Comparison of ENCODE assay signal across 1 cellular context in the genomic region with DNA sequence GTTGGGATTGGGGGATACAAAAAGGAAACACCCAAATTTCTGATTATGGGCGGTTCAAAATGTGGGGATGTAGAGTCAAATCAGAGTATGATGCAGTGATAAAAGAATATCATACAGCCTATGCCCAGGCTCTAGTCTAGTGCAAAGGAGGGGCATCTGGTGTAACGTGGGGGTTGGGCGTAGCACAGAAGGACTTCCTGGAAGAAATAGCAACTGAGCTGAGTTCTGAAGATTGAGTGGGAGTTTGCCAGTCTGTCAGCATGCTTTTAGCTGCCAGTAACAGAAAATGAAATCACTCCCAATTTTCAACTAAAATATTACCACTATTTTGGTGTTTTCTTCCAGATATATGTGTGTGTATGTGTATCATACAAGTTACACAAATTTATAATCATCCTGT.
TF ChIP-seq lines count a peak whose summit lies in the region.

No MANE protein-coding gene starts in this region.

TF ChIP-seq in K562, 482 proteins besides CTCF, POLR2A, EP300 and RAD21 (continued from another document):
- TF ChIP-seq, protein P1, sequence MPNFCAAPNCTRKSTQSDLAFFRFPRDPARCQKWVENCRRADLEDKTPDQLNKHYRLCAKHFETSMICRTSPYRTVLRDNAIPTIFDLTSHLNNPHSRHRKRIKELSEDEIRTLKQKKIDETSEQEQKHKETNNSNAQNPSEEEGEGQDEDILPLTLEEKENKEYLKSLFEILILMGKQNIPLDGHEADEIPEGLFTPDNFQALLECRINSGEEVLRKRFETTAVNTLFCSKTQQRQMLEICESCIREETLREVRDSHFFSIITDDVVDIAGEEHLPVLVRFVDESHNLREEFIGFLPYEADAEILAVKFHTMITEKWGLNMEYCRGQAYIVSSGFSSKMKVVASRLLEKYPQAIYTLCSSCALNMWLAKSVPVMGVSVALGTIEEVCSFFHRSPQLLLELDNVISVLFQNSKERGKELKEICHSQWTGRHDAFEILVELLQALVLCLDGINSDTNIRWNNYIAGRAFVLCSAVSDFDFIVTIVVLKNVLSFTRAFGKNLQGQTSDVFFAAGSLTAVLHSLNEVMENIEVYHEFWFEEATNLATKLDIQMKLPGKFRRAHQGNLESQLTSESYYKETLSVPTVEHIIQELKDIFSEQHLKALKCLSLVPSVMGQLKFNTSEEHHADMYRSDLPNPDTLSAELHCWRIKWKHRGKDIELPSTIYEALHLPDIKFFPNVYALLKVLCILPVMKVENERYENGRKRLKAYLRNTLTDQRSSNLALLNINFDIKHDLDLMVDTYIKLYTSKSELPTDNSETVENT (CRISPR knock-in tag; IDR thresholded peaks at IDR 0.05), result no peak
- TF ChIP-seq TCF3 (CRISPR knock-in tag; IDR thresholded peaks at IDR 0.05) (peak; percentile 21; the same call in 1 of the 2 replicates), ZNF324 (CRISPR knock-in tag; IDR thresholded peaks at IDR 0.05) (no peak), IFI16 (CRISPR knock-in tag; IDR thresholded peaks at IDR 0.05) (no peak), ZNF583 (CRISPR knock-in tag; IDR thresholded peaks at IDR 0.05) (no peak), MEIS2 (IDR thresholded peaks at IDR 0.05; ENCODE audit: partially characterized antibody) (peak; percentile 81), NR2F6 (CRISPR knock-in tag; IDR thresholded peaks at IDR 0.05) (no peak), TEAD4 (IDR thresholded peaks at IDR 0.05; ENCODE audit: low read length) (peak; percentile 38; the same call in 1 of the 2 replicates), TEAD4 (CRISPR knock-in tag; IDR thresholded peaks at IDR 0.05; ENCODE audit: borderline replicate concordance) (no peak), LEF1 (IDR thresholded peaks at IDR 0.05) (0 out of 2 replicates have a peak, but pooled peaks have one; percentile 15), EGR1 (conservative IDR thresholded peaks at IDR 0.05) (peak; percentile 60), BMI1 (IDR thresholded peaks at IDR 0.05; ENCODE audit: low read length) (no peak), CAMTA2 (CRISPR knock-in tag; conservative IDR thresholded peaks at IDR 0.05) (no peak), ZFP36 (IDR thresholded peaks at IDR 0.05; ENCODE audit: low read depth, low read length, partially characterized antibody) (peak; percentile 75), TEAD2 (tag; IDR thresholded peaks at IDR 0.05) (no peak), ZNF217 (CRISPR knock-in tag; IDR thresholded peaks at IDR 0.05) (no peak), CBFA2T3 (IDR thresholded peaks at IDR 0.05) (peak; percentile 45), SIX5 (IDR thresholded peaks at IDR 0.05; ENCODE audit: borderline replicate concordance in 1 of 2, insufficient read depth in 1 of 2, low read depth in 1 of 2, low read length in 2 of 2) (no peak), MAZ (CRISPR knock-in tag; conservative IDR thresholded peaks at IDR 0.05 in 1 of 2, IDR thresholded peaks at IDR 0.05 in 1 of 2) (no peak), CHD1 (IDR thresholded peaks at IDR 0.05; ENCODE audit: low read length) (no peak), GATA2 (CRISPR knock-in tag; IDR thresholded peaks at IDR 0.05) (no peak), ARID1B (IDR thresholded peaks at IDR 0.05) (peak; percentile 59; the same call in 1 of the 2 replicates), EWSR1 (IDR thresholded peaks at IDR 0.05; ENCODE audit: borderline replicate concordance, low read depth, partially characterized antibody) (no peak)
- TF ChIP-seq, protein P2, sequence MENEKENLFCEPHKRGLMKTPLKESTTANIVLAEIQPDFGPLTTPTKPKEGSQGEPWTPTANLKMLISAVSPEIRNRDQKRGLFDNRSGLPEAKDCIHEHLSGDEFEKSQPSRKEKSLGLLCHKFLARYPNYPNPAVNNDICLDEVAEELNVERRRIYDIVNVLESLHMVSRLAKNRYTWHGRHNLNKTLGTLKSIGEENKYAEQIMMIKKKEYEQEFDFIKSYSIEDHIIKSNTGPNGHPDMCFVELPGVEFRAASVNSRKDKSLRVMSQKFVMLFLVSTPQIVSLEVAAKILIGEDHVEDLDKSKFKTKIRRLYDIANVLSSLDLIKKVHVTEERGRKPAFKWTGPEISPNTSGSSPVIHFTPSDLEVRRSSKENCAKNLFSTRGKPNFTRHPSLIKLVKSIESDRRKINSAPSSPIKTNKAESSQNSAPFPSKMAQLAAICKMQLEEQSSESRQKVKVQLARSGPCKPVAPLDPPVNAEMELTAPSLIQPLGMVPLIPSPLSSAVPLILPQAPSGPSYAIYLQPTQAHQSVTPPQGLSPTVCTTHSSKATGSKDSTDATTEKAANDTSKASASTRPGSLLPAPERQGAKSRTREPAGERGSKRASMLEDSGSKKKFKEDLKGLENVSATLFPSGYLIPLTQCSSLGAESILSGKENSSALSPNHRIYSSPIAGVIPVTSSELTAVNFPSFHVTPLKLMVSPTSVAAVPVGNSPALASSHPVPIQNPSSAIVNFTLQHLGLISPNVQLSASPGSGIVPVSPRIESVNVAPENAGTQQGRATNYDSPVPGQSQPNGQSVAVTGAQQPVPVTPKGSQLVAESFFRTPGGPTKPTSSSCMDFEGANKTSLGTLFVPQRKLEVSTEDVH (IDR thresholded peaks at IDR 0.05; ENCODE audit: low read depth, partially characterized antibody), result no peak
- TF ChIP-seq, protein P3, sequence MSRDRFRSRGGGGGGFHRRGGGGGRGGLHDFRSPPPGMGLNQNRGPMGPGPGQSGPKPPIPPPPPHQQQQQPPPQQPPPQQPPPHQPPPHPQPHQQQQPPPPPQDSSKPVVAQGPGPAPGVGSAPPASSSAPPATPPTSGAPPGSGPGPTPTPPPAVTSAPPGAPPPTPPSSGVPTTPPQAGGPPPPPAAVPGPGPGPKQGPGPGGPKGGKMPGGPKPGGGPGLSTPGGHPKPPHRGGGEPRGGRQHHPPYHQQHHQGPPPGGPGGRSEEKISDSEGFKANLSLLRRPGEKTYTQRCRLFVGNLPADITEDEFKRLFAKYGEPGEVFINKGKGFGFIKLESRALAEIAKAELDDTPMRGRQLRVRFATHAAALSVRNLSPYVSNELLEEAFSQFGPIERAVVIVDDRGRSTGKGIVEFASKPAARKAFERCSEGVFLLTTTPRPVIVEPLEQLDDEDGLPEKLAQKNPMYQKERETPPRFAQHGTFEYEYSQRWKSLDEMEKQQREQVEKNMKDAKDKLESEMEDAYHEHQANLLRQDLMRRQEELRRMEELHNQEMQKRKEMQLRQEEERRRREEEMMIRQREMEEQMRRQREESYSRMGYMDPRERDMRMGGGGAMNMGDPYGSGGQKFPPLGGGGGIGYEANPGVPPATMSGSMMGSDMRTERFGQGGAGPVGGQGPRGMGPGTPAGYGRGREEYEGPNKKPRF (IDR thresholded peaks at IDR 0.05; ENCODE audit: low read depth, low read length), result no peak
- TF ChIP-seq, protein P4, sequence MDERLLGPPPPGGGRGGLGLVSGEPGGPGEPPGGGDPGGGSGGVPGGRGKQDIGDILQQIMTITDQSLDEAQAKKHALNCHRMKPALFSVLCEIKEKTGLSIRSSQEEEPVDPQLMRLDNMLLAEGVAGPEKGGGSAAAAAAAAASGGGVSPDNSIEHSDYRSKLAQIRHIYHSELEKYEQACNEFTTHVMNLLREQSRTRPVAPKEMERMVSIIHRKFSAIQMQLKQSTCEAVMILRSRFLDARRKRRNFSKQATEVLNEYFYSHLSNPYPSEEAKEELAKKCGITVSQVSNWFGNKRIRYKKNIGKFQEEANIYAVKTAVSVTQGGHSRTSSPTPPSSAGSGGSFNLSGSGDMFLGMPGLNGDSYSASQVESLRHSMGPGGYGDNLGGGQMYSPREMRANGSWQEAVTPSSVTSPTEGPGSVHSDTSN (CRISPR knock-in tag; IDR thresholded peaks at IDR 0.05; ENCODE audit: low read depth), result no peak
- TF ChIP-seq, protein P4 (tag; conservative IDR thresholded peaks at IDR 0.05; ENCODE audit: low read depth), result peak; percentile 20; the same call in 1 of the 2 replicates
- TF ChIP-seq, protein P5, sequence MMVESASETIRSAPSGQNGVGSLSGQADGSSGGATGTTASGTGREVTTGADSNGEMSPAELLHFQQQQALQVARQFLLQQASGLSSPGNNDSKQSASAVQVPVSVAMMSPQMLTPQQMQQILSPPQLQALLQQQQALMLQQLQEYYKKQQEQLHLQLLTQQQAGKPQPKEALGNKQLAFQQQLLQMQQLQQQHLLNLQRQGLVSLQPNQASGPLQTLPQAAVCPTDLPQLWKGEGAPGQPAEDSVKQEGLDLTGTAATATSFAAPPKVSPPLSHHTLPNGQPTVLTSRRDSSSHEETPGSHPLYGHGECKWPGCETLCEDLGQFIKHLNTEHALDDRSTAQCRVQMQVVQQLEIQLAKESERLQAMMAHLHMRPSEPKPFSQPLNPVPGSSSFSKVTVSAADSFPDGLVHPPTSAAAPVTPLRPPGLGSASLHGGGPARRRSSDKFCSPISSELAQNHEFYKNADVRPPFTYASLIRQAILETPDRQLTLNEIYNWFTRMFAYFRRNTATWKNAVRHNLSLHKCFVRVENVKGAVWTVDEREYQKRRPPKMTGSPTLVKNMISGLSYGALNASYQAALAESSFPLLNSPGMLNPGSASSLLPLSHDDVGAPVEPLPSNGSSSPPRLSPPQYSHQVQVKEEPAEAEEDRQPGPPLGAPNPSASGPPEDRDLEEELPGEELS (CRISPR knock-in tag; IDR thresholded peaks at IDR 0.05; ENCODE audit: borderline replicate concordance), result no peak
- TF ChIP-seq, protein P6, sequence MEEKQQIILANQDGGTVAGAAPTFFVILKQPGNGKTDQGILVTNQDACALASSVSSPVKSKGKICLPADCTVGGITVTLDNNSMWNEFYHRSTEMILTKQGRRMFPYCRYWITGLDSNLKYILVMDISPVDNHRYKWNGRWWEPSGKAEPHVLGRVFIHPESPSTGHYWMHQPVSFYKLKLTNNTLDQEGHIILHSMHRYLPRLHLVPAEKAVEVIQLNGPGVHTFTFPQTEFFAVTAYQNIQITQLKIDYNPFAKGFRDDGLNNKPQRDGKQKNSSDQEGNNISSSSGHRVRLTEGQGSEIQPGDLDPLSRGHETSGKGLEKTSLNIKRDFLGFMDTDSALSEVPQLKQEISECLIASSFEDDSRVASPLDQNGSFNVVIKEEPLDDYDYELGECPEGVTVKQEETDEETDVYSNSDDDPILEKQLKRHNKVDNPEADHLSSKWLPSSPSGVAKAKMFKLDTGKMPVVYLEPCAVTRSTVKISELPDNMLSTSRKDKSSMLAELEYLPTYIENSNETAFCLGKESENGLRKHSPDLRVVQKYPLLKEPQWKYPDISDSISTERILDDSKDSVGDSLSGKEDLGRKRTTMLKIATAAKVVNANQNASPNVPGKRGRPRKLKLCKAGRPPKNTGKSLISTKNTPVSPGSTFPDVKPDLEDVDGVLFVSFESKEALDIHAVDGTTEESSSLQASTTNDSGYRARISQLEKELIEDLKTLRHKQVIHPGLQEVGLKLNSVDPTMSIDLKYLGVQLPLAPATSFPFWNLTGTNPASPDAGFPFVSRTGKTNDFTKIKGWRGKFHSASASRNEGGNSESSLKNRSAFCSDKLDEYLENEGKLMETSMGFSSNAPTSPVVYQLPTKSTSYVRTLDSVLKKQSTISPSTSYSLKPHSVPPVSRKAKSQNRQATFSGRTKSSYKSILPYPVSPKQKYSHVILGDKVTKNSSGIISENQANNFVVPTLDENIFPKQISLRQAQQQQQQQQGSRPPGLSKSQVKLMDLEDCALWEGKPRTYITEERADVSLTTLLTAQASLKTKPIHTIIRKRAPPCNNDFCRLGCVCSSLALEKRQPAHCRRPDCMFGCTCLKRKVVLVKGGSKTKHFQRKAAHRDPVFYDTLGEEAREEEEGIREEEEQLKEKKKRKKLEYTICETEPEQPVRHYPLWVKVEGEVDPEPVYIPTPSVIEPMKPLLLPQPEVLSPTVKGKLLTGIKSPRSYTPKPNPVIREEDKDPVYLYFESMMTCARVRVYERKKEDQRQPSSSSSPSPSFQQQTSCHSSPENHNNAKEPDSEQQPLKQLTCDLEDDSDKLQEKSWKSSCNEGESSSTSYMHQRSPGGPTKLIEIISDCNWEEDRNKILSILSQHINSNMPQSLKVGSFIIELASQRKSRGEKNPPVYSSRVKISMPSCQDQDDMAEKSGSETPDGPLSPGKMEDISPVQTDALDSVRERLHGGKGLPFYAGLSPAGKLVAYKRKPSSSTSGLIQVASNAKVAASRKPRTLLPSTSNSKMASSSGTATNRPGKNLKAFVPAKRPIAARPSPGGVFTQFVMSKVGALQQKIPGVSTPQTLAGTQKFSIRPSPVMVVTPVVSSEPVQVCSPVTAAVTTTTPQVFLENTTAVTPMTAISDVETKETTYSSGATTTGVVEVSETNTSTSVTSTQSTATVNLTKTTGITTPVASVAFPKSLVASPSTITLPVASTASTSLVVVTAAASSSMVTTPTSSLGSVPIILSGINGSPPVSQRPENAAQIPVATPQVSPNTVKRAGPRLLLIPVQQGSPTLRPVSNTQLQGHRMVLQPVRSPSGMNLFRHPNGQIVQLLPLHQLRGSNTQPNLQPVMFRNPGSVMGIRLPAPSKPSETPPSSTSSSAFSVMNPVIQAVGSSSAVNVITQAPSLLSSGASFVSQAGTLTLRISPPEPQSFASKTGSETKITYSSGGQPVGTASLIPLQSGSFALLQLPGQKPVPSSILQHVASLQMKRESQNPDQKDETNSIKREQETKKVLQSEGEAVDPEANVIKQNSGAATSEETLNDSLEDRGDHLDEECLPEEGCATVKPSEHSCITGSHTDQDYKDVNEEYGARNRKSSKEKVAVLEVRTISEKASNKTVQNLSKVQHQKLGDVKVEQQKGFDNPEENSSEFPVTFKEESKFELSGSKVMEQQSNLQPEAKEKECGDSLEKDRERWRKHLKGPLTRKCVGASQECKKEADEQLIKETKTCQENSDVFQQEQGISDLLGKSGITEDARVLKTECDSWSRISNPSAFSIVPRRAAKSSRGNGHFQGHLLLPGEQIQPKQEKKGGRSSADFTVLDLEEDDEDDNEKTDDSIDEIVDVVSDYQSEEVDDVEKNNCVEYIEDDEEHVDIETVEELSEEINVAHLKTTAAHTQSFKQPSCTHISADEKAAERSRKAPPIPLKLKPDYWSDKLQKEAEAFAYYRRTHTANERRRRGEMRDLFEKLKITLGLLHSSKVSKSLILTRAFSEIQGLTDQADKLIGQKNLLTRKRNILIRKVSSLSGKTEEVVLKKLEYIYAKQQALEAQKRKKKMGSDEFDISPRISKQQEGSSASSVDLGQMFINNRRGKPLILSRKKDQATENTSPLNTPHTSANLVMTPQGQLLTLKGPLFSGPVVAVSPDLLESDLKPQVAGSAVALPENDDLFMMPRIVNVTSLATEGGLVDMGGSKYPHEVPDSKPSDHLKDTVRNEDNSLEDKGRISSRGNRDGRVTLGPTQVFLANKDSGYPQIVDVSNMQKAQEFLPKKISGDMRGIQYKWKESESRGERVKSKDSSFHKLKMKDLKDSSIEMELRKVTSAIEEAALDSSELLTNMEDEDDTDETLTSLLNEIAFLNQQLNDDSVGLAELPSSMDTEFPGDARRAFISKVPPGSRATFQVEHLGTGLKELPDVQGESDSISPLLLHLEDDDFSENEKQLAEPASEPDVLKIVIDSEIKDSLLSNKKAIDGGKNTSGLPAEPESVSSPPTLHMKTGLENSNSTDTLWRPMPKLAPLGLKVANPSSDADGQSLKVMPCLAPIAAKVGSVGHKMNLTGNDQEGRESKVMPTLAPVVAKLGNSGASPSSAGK (IDR thresholded peaks at IDR 0.05), result 0 out of 2 replicates have a peak, but pooled peaks have one; percentile 22
